ENCODE assay signal across 8 cellular contexts in genomic region chr16:1414532-1415265, GRCh38. TPM values are rescaled to one million over a fixed set of nuclear protein-coding genes. Genes with fewer than 3 reads are reported as not detected.
DNase-seq lines count a peak whose midpoint lies in the region; ATAC-seq, FAIRE-seq and TF ChIP-seq lines count a peak whose summit lies in the region.

Gene UNKL (minus strand): TSS chr16:1414704. CDS start chr16:1414691, 13 bp downstream.

- peak; percentile 47 for ATAC-seq in HG03280 (IDR thresholded peaks at IDR 0.05; ENCODE audit: unreplicated experiment)
- no peak for ATAC-seq in HG03457 (IDR thresholded peaks at IDR 0.05; ENCODE audit: unreplicated experiment)

- intact Hi-C loops in stomach (cut with DNase I; ENCODE audit: low total_unique reads), result no loop called here

- no peak within 1 kb of the TSS for H3K27ac Mint-ChIP-seq in neural progenitor cell

- H4K20me1 ChIP-seq in neural progenitor cell (ENCODE audit: low read depth), result peaks cover 14% of the 10 kb centered on the region

- H3K36me3 Mint-ChIP-seq in neural progenitor cell, result no peaks in the 10 kb centered on the region

- no peak for TF ChIP-seq EP300 in stomach (IDR thresholded peaks at IDR 0.05)

- peak; percentile 78 for DNase-seq in GM18507 (ENCODE audit: extremely low spot score, insufficient read length, low read depth)
- peak; percentile 60 for DNase-seq in RKO (ENCODE audit: low spot score)
- DNase-seq in activated effector memory CD4-positive, alpha-beta T cell treated with anti-CD3 and anti-CD28 coated beads, Interleukin-2, amount 50 U/mL, for 16 hours, result peak; percentile 94
- DNase-seq in foreskin fibroblast, result peak; percentile 28 to 80
- DNase-seq in neural progenitor cell (ENCODE audit: low spot score), result peak; percentile 91
- peak; percentile 84 for DNase-seq in stomach

- no peak for FAIRE-seq in GM18507 (lab: Jason Lieb, UNC)

- peak within 1 kb of the TSS; percentile 29 for H2AFZ ChIP-seq in neural progenitor cell (replicated peaks)

- H3K79me2 ChIP-seq in neural progenitor cell (ENCODE audit: low read depth), result peaks cover 32% of the 10 kb centered on the region

- H3K9ac ChIP-seq in neural progenitor cell, result peak within 1 kb of the TSS; percentile 55

- H3K27me3 ChIP-seq in neural progenitor cell, result no peaks in the 10 kb centered on the region
- no peaks in the 10 kb centered on the region for H3K27me3 ChIP-seq in stomach

- H3K4me3 ChIP-seq in foreskin fibroblast (ENCODE audit: low read depth in 1 of 2, low read length in 2 of 2) (peak within 1 kb of the TSS; percentile 74 to 84), neural progenitor cell (peak within 1 kb of the TSS; percentile 97), stomach (peak within 1 kb of the TSS; percentile 92 to 100 (median 96))

- H3K4me2 ChIP-seq in neural progenitor cell, result peak within 1 kb of the TSS; percentile 85

- H3K9me3 ChIP-seq in neural progenitor cell (ENCODE audit: low read depth), result no peaks in the 10 kb centered on the region
- no peaks in the 10 kb centered on the region for H3K9me3 ChIP-seq in stomach

- H3K36me3 ChIP-seq in neural progenitor cell, result no peaks in the 10 kb centered on the region
- peaks cover 0 to 43% (median 38%) of the 10 kb centered on the region in 4 donors for H3K36me3 ChIP-seq in stomach

- peaks cover 11% of the 10 kb centered on the region for H3K27me3 Mint-ChIP-seq in neural progenitor cell (ENCODE audit: insufficient read depth, low read depth)

- peaks cover 23% of the 10 kb centered on the region for H3F3A ChIP-seq in neural progenitor cell (ENCODE audit: low read depth)

- H3K27ac ChIP-seq in neural progenitor cell, result no peak within 1 kb of the TSS
- peak within 1 kb of the TSS; percentile 86 to 93 (median 89) for H3K27ac ChIP-seq in stomach

- H3K4me1 Mint-ChIP-seq in neural progenitor cell, result peaks cover 8% of the 10 kb centered on the region

- WGBS in stomach, 5 donors, result 1 to 4% (median 2%) methylated on average over 9 to 72 of the region's 72 CpGs

- H3K9me3 Mint-ChIP-seq in neural progenitor cell, result no peaks in the 10 kb centered on the region

- no peak for TF ChIP-seq POLR2A in stomach (IDR thresholded peaks at IDR 0.05)

- peak within 1 kb of the TSS; percentile 91 for H3K4me3 Mint-ChIP-seq in neural progenitor cell

- TF ChIP-seq CTCF in foreskin fibroblast (IDR thresholded peaks at IDR 0.05; ENCODE audit: low read depth, low read length) (no peak), neural progenitor cell (IDR thresholded peaks at IDR 0.05) (no peak), stomach (IDR thresholded peaks at IDR 0.05) (no peak)

- H3K4me1 ChIP-seq in neural progenitor cell (peaks cover 4% of the 10 kb centered on the region), stomach (peaks cover 9 to 56% (median 50%) of the 10 kb centered on the region in 4 donors)

RNA-seq across cellular contexts. Expression of gene UNKL, which starts in this region (rescaled TPM):
- total RNA-seq in neural progenitor cell (ENCODE audit: low replicate concordance) (6.1 and 25.4 TPM in 2 replicates), stomach (10 to 100 TPM; 13.6 to 75.0 (median 50.2) TPM)
- polyA plus RNA-seq in stomach, result 1 to 10 TPM; 4.8 to 5.5 (median 5.0) TPM
